Comparison of ENCODE assay signal across 23 cellular contexts in the genomic region with DNA sequence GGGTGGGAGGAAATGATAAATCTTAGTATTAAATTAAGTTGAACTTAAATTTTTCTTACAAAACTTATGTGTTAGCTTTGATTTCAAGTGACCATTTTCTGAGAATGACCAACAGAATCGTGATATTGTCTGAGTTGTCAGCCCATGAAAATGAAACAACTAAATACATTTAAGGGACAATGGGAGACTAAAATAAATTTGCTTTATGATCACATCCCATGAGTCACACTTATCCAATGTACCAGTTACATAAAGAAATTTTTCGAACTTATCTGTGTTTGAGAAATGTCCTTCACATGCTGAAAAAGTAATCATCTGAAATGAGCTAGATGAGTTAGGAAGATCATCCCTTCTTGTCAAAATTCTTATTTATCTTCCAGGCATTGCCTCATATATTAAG.
DNase-seq lines count a peak whose midpoint lies in the region; ATAC-seq and TF ChIP-seq lines count a peak whose summit lies in the region.
"Had no signal": no experiment of that assay in that cellular context is flagged by ENCODE, and none has a peak within 500 bp of the region (broad histone marks: within the 10 kb centered on the region; RNA-seq: fewer than 3 reads in every experiment).

No MANE protein-coding gene starts in this region.

- no peaks in the 10 kb centered on the region for H3K36me3 ChIP-seq in OCI-LY7 (ENCODE audit: insufficient read depth, low read length)
- H3K36me3 ChIP-seq: BLaER1 treated with 17β-estradiol and CSF1 and Interleukin-3, amounts not matched to agents 10 nM and 100 nM had no signal

- DNase-seq in DMS53 (lab: John Stamatoyannopoulos, UW), result peak; percentile 49
- DNase-seq in OCI-LY7 (ENCODE audit: low spot score), result no peak
- peak; percentile 13 for DNase-seq in amniotic epithelial cell (ENCODE audit: low read depth)
- DNase-seq in superior temporal gyrus (ENCODE audit: extremely low spot score), result peak; percentile 49
- DNase-seq in Ammon's horn (ENCODE audit: low spot score), result no peak
- no peak for DNase-seq in middle frontal gyrus (ENCODE audit: extremely low spot score, low spot score)
- DNase-seq: 8988T; ACHN; Caco-2; Calu3; CD4-positive, alpha-beta T cell; CD8-positive, alpha-beta T cell; DMS 273 treated with DMSO at 0.1 percent for 48 hours; DMS153; DMS79; DND-41; EL; GDM1 had no signal

- no TSS peak for BruUV-seq in OCI-LY7 (replicated peaks; lab: Mats Ljungman, UMichigan)

- H3K4me2 ChIP-seq in OCI-LY7 (ENCODE audit: low read length), result no peak overlapping the region
- H3K4me2 ChIP-seq: BLaER1 treated with 17β-estradiol and CSF1 and Interleukin-3, amounts not matched to agents 10 nM and 100 nM had no signal

- H3K4me3 ChIP-seq in OCI-LY7 (ENCODE audit: low read depth, low read length, poor library complexity, severe bottlenecking), result no peak overlapping the region
- H3K4me3 ChIP-seq: BLaER1 treated with 17β-estradiol and CSF1 and Interleukin-3, amounts not matched to agents 10 nM and 100 nM; GM12878 had no signal

- no peaks in the 10 kb centered on the region for H3K9me2 ChIP-seq in OCI-LY7 (ENCODE audit: insufficient read depth, low read length)

- H3K79me2 ChIP-seq in OCI-LY7 (ENCODE audit: insufficient read depth, low read depth, low read length), result no peaks in the 10 kb centered on the region

- intact Hi-C loops in OCI-LY7 (cut with micrococcal nuclease; ENCODE audit: unreplicated experiment), result no loop called here

- ATAC-seq in HG02763 (IDR thresholded peaks at IDR 0.05; ENCODE audit: unreplicated experiment), result no peak
- no peak for ATAC-seq in GM18519 (IDR thresholded peaks at IDR 0.05; ENCODE audit: low FRiP score, unreplicated experiment)
- ATAC-seq: CD8-positive, alpha-beta T cell; GM12878 had no signal

- POLR2A ChIA-PET in OCI-LY7 (lab: Charles Lee), result interaction anchor here (1.1 to 2.1 kb wide), 2 partner anchors 8 to 28 kb away, joined by 3 to 10 read pairs; no protein-coding TSS in a partner anchor

- H4K20me1 ChIP-seq in OCI-LY7 (ENCODE audit: insufficient read depth, low read length), result no peaks in the 10 kb centered on the region
- H4K20me1 ChIP-seq: BLaER1 treated with 17β-estradiol and CSF1 and Interleukin-3, amounts not matched to agents 10 nM and 100 nM had no signal

- no peak for TF ChIP-seq CTCF in OCI-LY7 (conservative IDR thresholded peaks at IDR 0.05; ENCODE audit: low read length)

- H3K27ac ChIP-seq in OCI-LY7 (ENCODE audit: low read depth, low read length, poor library complexity, severe bottlenecking), result no peak overlapping the region
- H3K27ac ChIP-seq: BLaER1 treated with 17β-estradiol and CSF1 and Interleukin-3, amounts not matched to agents 10 nM and 100 nM; C4-2B had no signal

- H3K9me3 ChIP-seq in OCI-LY7 (ENCODE audit: low read length), result no peaks in the 10 kb centered on the region
- H3K9me3 ChIP-seq: BLaER1 treated with 17β-estradiol and CSF1 and Interleukin-3, amounts not matched to agents 10 nM and 100 nM; Caco-2 had no signal

- peak overlapping the region; percentile 4; the same call in 1 of the 2 replicates for H2AFZ ChIP-seq in OCI-LY7 (ENCODE audit: low read length)

- CTCF ChIA-PET in OCI-LY7 (lab: Charles Lee; ENCODE audit: unreplicated experiment), result no interaction called here

- H3K4me1 ChIP-seq in OCI-LY7 (ENCODE audit: insufficient read depth, low read length, poor library complexity, severe bottlenecking), result peaks cover 12% of the 10 kb centered on the region
- H3K4me1 ChIP-seq: BLaER1 treated with 17β-estradiol and CSF1 and Interleukin-3, amounts not matched to agents 10 nM and 100 nM; Caco-2 had no signal

Comparison
In these comparisons a context has a peak if more than half of its experiments do, and no peak if none do; other contexts are left out.
1. DNase-seq: peak in DMS53 (single experiment), amniotic epithelial cell (single experiment) and superior temporal gyrus (single experiment); none in OCI-LY7 (single experiment), Ammon's horn (single experiment) and middle frontal gyrus (single experiment).